Comparison of ENCODE assay signal across 11 cellular contexts in genomic region chr5:136054133-136054996, GRCh38. TPM values are rescaled to one million over a fixed set of nuclear protein-coding genes. Genes with fewer than 3 reads are reported as not detected.
DNase-seq lines count a peak whose midpoint lies in the region; ATAC-seq, FAIRE-seq and TF ChIP-seq lines count a peak whose summit lies in the region.
"Had no signal": no experiment of that assay in that cellular context is flagged by ENCODE, and none has a peak within 500 bp of the region (broad histone marks: within the 10 kb centered on the region; RNA-seq: fewer than 3 reads in every experiment).

No MANE protein-coding gene starts in this region.

- H3K79me2 ChIP-seq in PC-3 (ENCODE audit: low read length): no peaks in the 10 kb centered on the region
- peaks cover 2% of the 10 kb centered on the region for H3K79me2 ChIP-seq in trophoblast cell (ENCODE audit: control insufficient read depth, insufficient read depth, low read length, poor library complexity)

- WGBS in trophoblast cell (ENCODE audit: extremely low coverage, insufficient coverage, insufficient read length): no CpG with 5 or more reads among the region's 7 CpGs
- 82 to 85% methylated on average over 7 of the region's 7 CpGs for WGBS in thyroid gland, 2 donors

- H3K9ac ChIP-seq in PC-3 (ENCODE audit: low read length) (no peak overlapping the region), trophoblast cell (ENCODE audit: low read length) (no peak overlapping the region)

- no peak overlapping the region for H2AK5ac ChIP-seq in trophoblast cell (ENCODE audit: low read length)

- intact Hi-C loops in PC-3 (cut with micrococcal nuclease): loop anchor here (5.0 kb wide), 1 partner anchor 37 kb away; no protein-coding TSS in a partner anchor
- intact Hi-C loops in thyroid gland (cut with DNase I): no loop called here

- no peak overlapping the region for H3K23ac ChIP-seq in trophoblast cell (ENCODE audit: low read length)

- H3K27ac ChIP-seq in AG04450 (ENCODE audit: low read depth, low read length): peak overlapping the region; percentile 85
- H3K27ac ChIP-seq in PC-3 (ENCODE audit: low read length): peak overlapping the region; percentile 45
- H3K27ac ChIP-seq in trophoblast cell (ENCODE audit: low read depth, low read length): peak overlapping the region; percentile 63
- no peak overlapping the region for H3K27ac ChIP-seq in thyroid gland

- H3K4me2 ChIP-seq in PC-3 (ENCODE audit: low read length) (peak overlapping the region; percentile 70), trophoblast cell (ENCODE audit: low read length) (no peak overlapping the region)

- H2AFZ ChIP-seq in PC-3 (ENCODE audit: low read length): no peak overlapping the region
- H2AFZ ChIP-seq in trophoblast cell (ENCODE audit: insufficient read depth, low read length, poor library complexity): no peak overlapping the region

- no peaks in the 10 kb centered on the region for H3K9me2 ChIP-seq in PC-3 (replicated peaks; ENCODE audit: low read length)

- H4K20me1 ChIP-seq in PC-3 (ENCODE audit: low read length): no peaks in the 10 kb centered on the region

- H2BK120ac ChIP-seq in trophoblast cell (ENCODE audit: insufficient read depth, low read length, poor library complexity): no peak overlapping the region

- H3K4me1 ChIP-seq in PC-3 (ENCODE audit: insufficient read depth, low read length): peaks cover 45% of the 10 kb centered on the region
- peaks cover 30 to 50% of the 10 kb centered on the region in 2 experiments for H3K4me1 ChIP-seq in trophoblast cell (ENCODE audit: control insufficient read depth in 1 of 2, insufficient read depth in 2 of 2, low read length in 2 of 2)
- peaks cover 0 to 11% of the 10 kb centered on the region in 2 donors for H3K4me1 ChIP-seq in thyroid gland

- no peaks in the 10 kb centered on the region for H3K9me3 ChIP-seq in AG04450 (ENCODE audit: control insufficient read depth, insufficient read depth, low read length)
- H3K9me3 ChIP-seq in PC-3 (ENCODE audit: low read length): no peaks in the 10 kb centered on the region
- H3K9me3 ChIP-seq in trophoblast cell (ENCODE audit: insufficient read depth, low read depth, low read length): peaks cover 2% of the 10 kb centered on the region
- no peaks in the 10 kb centered on the region for H3K9me3 ChIP-seq in thyroid gland

- TF ChIP-seq POLR2A in H54 (IDR thresholded peaks at IDR 0.05; ENCODE audit: low read depth, low read length) (no peak), thyroid gland (IDR thresholded peaks at IDR 0.05) (no peak)

- no peak overlapping the region for H3K4me3 ChIP-seq in AG04450 (ENCODE audit: low read depth, low read length)
- H3K4me3 ChIP-seq in PC-3 (ENCODE audit: low read length): no peak overlapping the region
- H3K4me3 ChIP-seq in fibroblast of the aortic adventitia (ENCODE audit: low read depth, low read length): no peak overlapping the region
- H3K4me3 ChIP-seq in trophoblast cell (ENCODE audit: low read depth, low read length): no peak overlapping the region
- no peak overlapping the region for H3K4me3 ChIP-seq in thyroid gland (replicated peaks in 1 of 3)

- H3F3A ChIP-seq in PC-3 (ENCODE audit: low read length, unreplicated experiment): peaks cover 6% of the 10 kb centered on the region

- no peak for FAIRE-seq in H54 (lab: Jason Lieb, UNC)
- FAIRE-seq: GM18507 had no signal

- no peak for ATAC-seq in PC-3

- CTCF ChIA-PET in AG04450 (lab: Charles Lee): interaction anchor here (7.6 kb wide), 1 partner anchor 109 kb away, joined by 53 read pairs; no protein-coding TSS in a partner anchor
- CTCF ChIA-PET in PC-3 (lab: Charles Lee): no interaction called here

- DNase-seq in AG04450 (ENCODE audit: low read depth, low spot score): peak; percentile 29
- peak; percentile 1 for DNase-seq in PC-3
- peak; percentile 73 for DNase-seq in fibroblast of the aortic adventitia (ENCODE audit: low read depth)
- no peak for DNase-seq in trophoblast cell
- no peak for DNase-seq in Ammon's horn (ENCODE audit: low spot score)
- DNase-seq in H54 (ENCODE audit: insufficient read length, low spot score): no peak
- no peak for DNase-seq in thyroid gland
- DNase-seq in activated CD4-positive, CD25-positive, alpha-beta regulatory T cell treated with anti-CD3 and anti-CD28 coated beads, Interleukin-2, amount 50 U/mL, for 72 hours: no peak
- DNase-seq: activated CD8-positive, alpha-beta memory T cell treated with anti-CD3 and anti-CD28 coated beads for 24 hours; midbrain had no signal

- TF ChIP-seq CTCF in AG04450 (IDR thresholded peaks at IDR 0.05; ENCODE audit: low read depth, low read length) (no peak), PC-3 (conservative IDR thresholded peaks at IDR 0.05; ENCODE audit: low read depth, low read length) (no peak), fibroblast of the aortic adventitia (IDR thresholded peaks at IDR 0.05; ENCODE audit: insufficient read depth, low read length) (no peak), thyroid gland (IDR thresholded peaks at IDR 0.05) (no peak)

- no peak overlapping the region for H2BK5ac ChIP-seq in trophoblast cell (ENCODE audit: low read depth, low read length, poor library complexity)

- H3K4ac ChIP-seq in trophoblast cell (ENCODE audit: low read depth, low read length): no peak overlapping the region

- no peak overlapping the region for H2BK12ac ChIP-seq in trophoblast cell (ENCODE audit: low read length)

- POLR2A ChIA-PET in AG04450 (lab: Yijun Ruan, JAX): interaction anchor here (0.9 to 2.0 kb wide), 4 partner anchors 9 to 60 kb away, joined by 3 to 6 read pairs (median 4); partner anchors contain the start of gene TGFBI
- POLR2A ChIA-PET in PC-3 (lab: Charles Lee; ENCODE audit: unreplicated experiment): no interaction called here

- H4K12ac ChIP-seq in trophoblast cell (ENCODE audit: low read depth, low read length): no peak overlapping the region

- no TSS peak for BruUV-seq in PC-3 (replicated peaks; lab: Mats Ljungman, UMichigan)

- peak overlapping the region; percentile 41 for H4K91ac ChIP-seq in trophoblast cell (ENCODE audit: low read depth, low read length)

- peaks cover 11% of the 10 kb centered on the region for H3K79me1 ChIP-seq in trophoblast cell (ENCODE audit: low read length)

- H4K8ac ChIP-seq in trophoblast cell (ENCODE audit: low read depth, low read length): no peak overlapping the region

- H3K27me3 ChIP-seq in AG04450 (ENCODE audit: control insufficient read depth, insufficient read depth, low read length) (no peaks in the 10 kb centered on the region), PC-3 (ENCODE audit: low read length) (no peaks in the 10 kb centered on the region), trophoblast cell (ENCODE audit: insufficient read depth, low read length) (no peaks in the 10 kb centered on the region), thyroid gland (no peaks in the 10 kb centered on the region)

- no peaks in the 10 kb centered on the region for H3K36me3 ChIP-seq in PC-3 (ENCODE audit: low read depth, low read length)
- H3K36me3 ChIP-seq in trophoblast cell (ENCODE audit: control insufficient read depth in 1 of 2, insufficient read depth in 2 of 2, low read length in 2 of 2): peaks cover 73 to 88% of the 10 kb centered on the region in 2 experiments
- H3K36me3 ChIP-seq in thyroid gland: no peaks in the 10 kb centered on the region

- H3K18ac ChIP-seq in trophoblast cell (ENCODE audit: low read length): no peak overlapping the region

- H3K14ac ChIP-seq in trophoblast cell (ENCODE audit: low read length): peak overlapping the region; percentile 68

RNA-seq across cellular contexts. Expression of gene TGFBI, which starts 25.6 kb away (rescaled TPM):
- 2,219 and 2,576 TPM in 2 replicates for polyA plus RNA-seq in AG04450 (2011; rRNA removed)
- polyA minus RNA-seq in AG04450 (2011; rRNA and poly(A)+ RNA removed): 1,062 and 1,253 TPM in 2 replicates
- total RNA-seq in PC-3 (2014; rRNA removed) (4.5 and 4.8 TPM in 2 replicates), fibroblast of the aortic adventitia (ENCODE audit: low replicate concordance) (169 and 227 TPM in 2 replicates), thyroid gland (10 to 100 TPM; 19.6 to 55.9 (median 38.5) TPM)
- 3,939 and 3,953 TPM in 2 replicates for polyA plus RNA-seq in trophoblast cell (2013)

Comparison
In these comparisons a context has a peak if more than half of its experiments do, and no peak if none do; other contexts are left out.
1. DNase-seq: peak in AG04450 (single experiment), PC-3 (single experiment) and fibroblast of the aortic adventitia (single experiment); none in trophoblast cell (0 of 2), Ammon's horn (single experiment), H54 (single experiment), thyroid gland (0 of 2) and activated CD4-positive, CD25-positive, alpha-beta regulatory T cell treated with anti-CD3 and anti-CD28 coated beads, Interleukin-2, amount 50 U/mL, for 72 hours (single experiment).
2. H3K27ac ChIP-seq: peak in AG04450 (single experiment), PC-3 (single experiment) and trophoblast cell (single experiment); none in thyroid gland (0 of 3).